Comparison of ENCODE assay signal across 1 cellular context in genomic region chr12:120316798-120317257, GRCh38.
A peak's percentile ranks its signal among the peaks of the same experiment; 100 is the strongest.
TF ChIP-seq lines count a peak whose summit lies in the region.

No MANE protein-coding gene starts in this region.

TF ChIP-seq in HepG2, 621 proteins besides CTCF, POLR2A, EP300 and RAD21 (continued from another document):
- TF ChIP-seq ZNF879 (CRISPR knock-in tag; IDR thresholded peaks at IDR 0.05) (0 out of 2 replicates have a peak, but pooled peaks have one; percentile 18), NCOA2 (CRISPR knock-in tag; IDR thresholded peaks at IDR 0.05) (0 out of 2 replicates have a peak, but pooled peaks have one; percentile 2), ZNF333 (CRISPR knock-in tag; IDR thresholded peaks at IDR 0.05; ENCODE audit: borderline replicate concordance) (no peak), MTF2 (CRISPR knock-in tag; IDR thresholded peaks at IDR 0.05; ENCODE audit: borderline replicate concordance) (no peak), EZH2 (conservative IDR thresholded peaks at IDR 0.05; ENCODE audit: low read depth, low read length) (no peak), ZNF101 (CRISPR knock-in tag; IDR thresholded peaks at IDR 0.05; ENCODE audit: borderline replicate concordance, low read depth) (0 out of 2 replicates have a peak, but pooled peaks have one; percentile 19), ZBTB1 (CRISPR knock-in tag; IDR thresholded peaks at IDR 0.05; ENCODE audit: borderline replicate concordance) (no peak), ZNF724P (CRISPR knock-in tag; IDR thresholded peaks at IDR 0.05; ENCODE audit: borderline replicate concordance) (no peak), HNRNPK (IDR thresholded peaks at IDR 0.05; ENCODE audit: low read depth, low read length, poor library complexity, severe bottlenecking) (peak; percentile 15), SMYD3 (CRISPR knock-in tag; IDR thresholded peaks at IDR 0.05) (no peak), NFE2L1 (CRISPR knock-in tag; IDR thresholded peaks at IDR 0.05; ENCODE audit: borderline replicate concordance) (no peak), ZNF362 (CRISPR knock-in tag; IDR thresholded peaks at IDR 0.05; ENCODE audit: borderline replicate concordance) (0 out of 2 replicates have a peak, but pooled peaks have one; percentile 19), HNF4A (CRISPR knock-in tag; IDR thresholded peaks at IDR 0.05) (0 out of 2 replicates have a peak, but pooled peaks have one; percentile 28), RFXAP (CRISPR knock-in tag; IDR thresholded peaks at IDR 0.05; ENCODE audit: borderline replicate concordance) (no peak), LBX2 (CRISPR knock-in tag; IDR thresholded peaks at IDR 0.05; ENCODE audit: borderline replicate concordance) (no peak), ATAD3A (CRISPR knock-in tag; IDR thresholded peaks at IDR 0.05) (no peak), NCOA5 (CRISPR knock-in tag; IDR thresholded peaks at IDR 0.05) (no peak), TFAP4 (IDR thresholded peaks at IDR 0.05; ENCODE audit: borderline replicate concordance, low read depth) (no peak), KMT2B (CRISPR knock-in tag; IDR thresholded peaks at IDR 0.05) (0 out of 2 replicates have a peak, but pooled peaks have one; percentile 7), ESRRA (CRISPR knock-in tag; IDR thresholded peaks at IDR 0.05; ENCODE audit: low read depth) (0 out of 2 replicates have a peak, but pooled peaks have one; percentile 16), NRL (CRISPR knock-in tag; IDR thresholded peaks at IDR 0.05; ENCODE audit: borderline replicate concordance) (no peak), ZNF660 (CRISPR knock-in tag; IDR thresholded peaks at IDR 0.05; ENCODE audit: borderline replicate concordance, low read depth) (no peak), ZNF382 (CRISPR knock-in tag; IDR thresholded peaks at IDR 0.05; ENCODE audit: borderline replicate concordance) (no peak), ZFY (CRISPR knock-in tag; IDR thresholded peaks at IDR 0.05) (peak; percentile 41; the same call in 1 of the 2 replicates), HOXA3 (CRISPR knock-in tag; IDR thresholded peaks at IDR 0.05) (no peak), THYN1 (CRISPR knock-in tag; IDR thresholded peaks at IDR 0.05; ENCODE audit: borderline replicate concordance, low read depth) (no peak), CREB3 (CRISPR knock-in tag; IDR thresholded peaks at IDR 0.05) (no peak), ARID5B (CRISPR knock-in tag; IDR thresholded peaks at IDR 0.05) (no peak)
